ENCODE assay signal across 28 cellular contexts in genomic region chr6:16388488-16388887, GRCh38.
DNase-seq lines count a peak whose midpoint lies in the region; ATAC-seq and TF ChIP-seq lines count a peak whose summit lies in the region.
"Had no signal": no experiment of that assay in that cellular context is flagged by ENCODE, and none has a peak within 500 bp of the region (broad histone marks: within the 10 kb centered on the region; RNA-seq: fewer than 3 reads in every experiment).

No MANE protein-coding gene starts in this region.

- no peaks in the 10 kb centered on the region for H3F3A ChIP-seq in smooth muscle cell (ENCODE audit: low read depth)

- no peak overlapping the region for H3K27ac ChIP-seq in A673 (ENCODE audit: low read depth, low read length, poor library complexity, severe bottlenecking)
- no peak overlapping the region for H3K27ac ChIP-seq in WERI-Rb-1
- H3K27ac ChIP-seq in smooth muscle cell (ENCODE audit: low read depth): no peak overlapping the region
- H3K27ac ChIP-seq in gastroesophageal sphincter: no peak overlapping the region
- H3K27ac ChIP-seq: adrenal gland, breast epithelium, colonic mucosa, heart left ventricle, psoas muscle, SJSA1, skin epidermis had no signal

- H4K20me1 ChIP-seq in smooth muscle cell (ENCODE audit: low read depth): peaks cover 75% of the 10 kb centered on the region

- no peak for TF ChIP-seq POLR2A in gastroesophageal sphincter (IDR thresholded peaks at IDR 0.05)

- CTCF ChIA-PET in A673 (lab: Charles Lee): no interaction called here

- H3K9me3 ChIP-seq in A673 (ENCODE audit: low read depth, low read length, poor library complexity, severe bottlenecking) (no peaks in the 10 kb centered on the region), WERI-Rb-1 (ENCODE audit: severe bottlenecking) (no peaks in the 10 kb centered on the region), smooth muscle cell (replicated peaks; ENCODE audit: low read depth) (no peaks in the 10 kb centered on the region), gastroesophageal sphincter (no peaks in the 10 kb centered on the region)
- H3K9me3 ChIP-seq: adrenal gland, breast epithelium, colonic mucosa, esophagus squamous epithelium, heart left ventricle, psoas muscle, SJSA1 had no signal

- H3K4me3 ChIP-seq in A673 (ENCODE audit: low read depth, low read length, poor library complexity, severe bottlenecking): no peak overlapping the region
- no peak overlapping the region for H3K4me3 ChIP-seq in astrocyte of the cerebellum (ENCODE audit: low read depth, low read length)
- no peak overlapping the region for H3K4me3 ChIP-seq in WERI-Rb-1 (ENCODE audit: low read depth, low read length)
- no peak overlapping the region for H3K4me3 ChIP-seq in smooth muscle cell
- H3K4me3 ChIP-seq in gastroesophageal sphincter: no peak overlapping the region
- H3K4me3 ChIP-seq: adrenal gland, breast epithelium, colonic mucosa, esophagus squamous epithelium, heart left ventricle, psoas muscle, SJSA1, skin epidermis had no signal

- H3K27me3 ChIP-seq in A673 (replicated peaks; ENCODE audit: insufficient read depth, low read depth, low read length, poor library complexity) (no peaks in the 10 kb centered on the region), WERI-Rb-1 (ENCODE audit: insufficient read depth, low read depth, severe bottlenecking) (no peaks in the 10 kb centered on the region), smooth muscle cell (ENCODE audit: low read depth) (no peaks in the 10 kb centered on the region), gastroesophageal sphincter (no peaks in the 10 kb centered on the region)
- H3K27me3 ChIP-seq: adrenal gland, breast epithelium, colonic mucosa, esophagus squamous epithelium, heart left ventricle, SJSA1 had no signal

- ATAC-seq in gastroesophageal sphincter: no peak
- ATAC-seq: activated T-cell treated with anti-CD3 and anti-CD28 coated beads, Interleukin-2, amount 50 U/mL, for 4 hours; effector memory CD8-positive, alpha-beta T cell; heart left ventricle; left colon; psoas muscle; T-helper 17 cell had no signal

- intact Hi-C loops in A673 (cut with micrococcal nuclease; ENCODE audit: unreplicated experiment): no loop called here

- no peak for TF ChIP-seq EP300 in gastroesophageal sphincter (IDR thresholded peaks at IDR 0.05)

- in situ Hi-C loops in astrocyte of the cerebellum (cut with HindIII; ENCODE audit: low sequenced_read_pairs): no loop called here

- no TSS peak for BruUV-seq in A673 (replicated peaks; lab: Mats Ljungman, UMichigan)

- POLR2A ChIA-PET in A673 (lab: Charles Lee; ENCODE audit: low non-redundant PET): no interaction called here

- TF ChIP-seq CTCF in A673 (conservative IDR thresholded peaks at IDR 0.05; ENCODE audit: low read depth, low read length) (no peak), astrocyte of the cerebellum (IDR thresholded peaks at IDR 0.05; ENCODE audit: low read depth, low read length, missing control alignments) (no peak), WERI-Rb-1 (IDR thresholded peaks at IDR 0.05; ENCODE audit: low read depth, low read length) (no peak), smooth muscle cell (IDR thresholded peaks at IDR 0.05; ENCODE audit: borderline replicate concordance, insufficient read depth, poor library complexity, severe bottlenecking) (no peak), gastroesophageal sphincter (IDR thresholded peaks at IDR 0.05) (no peak)

- no peak overlapping the region for H2AFZ ChIP-seq in smooth muscle cell (ENCODE audit: low read depth)

- H3K4me1 ChIP-seq in A673 (ENCODE audit: insufficient read depth, low read length, poor library complexity, severe bottlenecking): no peaks in the 10 kb centered on the region
- no peaks in the 10 kb centered on the region for H3K4me1 ChIP-seq in smooth muscle cell (ENCODE audit: low read depth)
- H3K4me1 ChIP-seq in gastroesophageal sphincter: peaks cover 0 to 18% (median 4%) of the 10 kb centered on the region in 3 donors
- H3K4me1 ChIP-seq: breast epithelium, colonic mucosa had no signal

- no peak overlapping the region for H3K4me2 ChIP-seq in smooth muscle cell

- H3K79me2 ChIP-seq in smooth muscle cell (ENCODE audit: low read depth): no peaks in the 10 kb centered on the region

- no peak overlapping the region for H3K9ac ChIP-seq in smooth muscle cell (ENCODE audit: low read depth)

- no peaks in the 10 kb centered on the region for H3K36me3 ChIP-seq in A673 (ENCODE audit: insufficient read depth, low read length, poor library complexity, severe bottlenecking)
- no peaks in the 10 kb centered on the region for H3K36me3 ChIP-seq in WERI-Rb-1
- no peaks in the 10 kb centered on the region for H3K36me3 ChIP-seq in smooth muscle cell (ENCODE audit: low read depth)
- H3K36me3 ChIP-seq in gastroesophageal sphincter: no peaks in the 10 kb centered on the region
- H3K36me3 ChIP-seq: adrenal gland, breast epithelium, colonic mucosa, esophagus squamous epithelium, heart left ventricle, SJSA1 had no signal

- WGBS in smooth muscle cell (ENCODE audit: low lambda C conversion rate): 79% methylated on average over 1 of the region's 1 CpG
- WGBS in gastroesophageal sphincter (ENCODE audit: low coverage in 1 of 2), 2 donors: 100% methylated on average over 1 of the region's 1 CpG

- peak; percentile 42 for DNase-seq in A673 (ENCODE audit: low spot score)
- peak; percentile 45 for DNase-seq in GM04503 (ENCODE audit: low read depth)
- peak; percentile 19 for DNase-seq in astrocyte of the cerebellum (ENCODE audit: low read depth)
- peak; percentile 25 for DNase-seq in iris pigment epithelial cell (ENCODE audit: low read depth)
- DNase-seq in WERI-Rb-1: no peak
- no peak for DNase-seq in AG20443 (ENCODE audit: low spot score)
- DNase-seq in smooth muscle cell (lab: John Stamatoyannopoulos, UW; ENCODE audit: unreplicated experiment): no peak
- DNase-seq: activated CD4-positive, alpha-beta T cell treated with anti-CD3 and anti-CD28 coated beads for 4 hours; activated T-cell treated with anti-CD3 and anti-CD28 coated beads, Interleukin-2, amount 50 U/mL, for 4 hours; adrenal gland; Calu3; colonic mucosa; DND-41; effector memory CD8-positive, alpha-beta T cell; esophagus squamous epithelium; heart left ventricle; left colon; NCI-H1694; NCI-H2171; NCI-H524; NK-92 treated with Interleukin-12 subunit alpha and Interleukin-12 subunit beta, amount 100 ng/mL, for 24 hours; psoas muscle; stimulated activated CD4-positive, alpha-beta T cell treated with anti-CD3 and anti-CD28 coated beads, Interleukin-2, amount 100 ng/mL, for 24 hours; T-helper 17 cell had no signal

Comparison
In these comparisons a context has a peak if more than half of its experiments do, and no peak if none do; other contexts are left out.
1. DNase-seq: peak in A673 (single experiment), GM04503 (single experiment), astrocyte of the cerebellum (single experiment) and iris pigment epithelial cell (single experiment); none in WERI-Rb-1 (single experiment), AG20443 (single experiment) and smooth muscle cell (single experiment).